7 cellular contexts compared by ENCODE assay signal in genomic region chr9:134024828-134025605, GRCh38. TPM values are rescaled to one million over a fixed set of nuclear protein-coding genes. Genes with fewer than 3 reads are reported as not detected.
DNase-seq lines count a peak whose midpoint lies in the region; ATAC-seq, FAIRE-seq and TF ChIP-seq lines count a peak whose summit lies in the region.

Gene BRD3OS (plus strand): TSS chr9:134025481. CDS start chr9:134026748, 1,267 bp downstream.

- peak within 1 kb of the TSS; percentile 65 to 82 for H3K4me3 ChIP-seq in body of pancreas

- H3K36me3 ChIP-seq in body of pancreas (replicated peaks in 1 of 2; ENCODE audit: insufficient read depth in 1 of 2, low read depth in 2 of 2) = no peaks in the 10 kb centered on the region

- peaks cover 7% of the 10 kb centered on the region for H3K4me1 ChIP-seq in body of pancreas

- peak; percentile 68 for FAIRE-seq in TTC549 (lab: Jason Lieb, UNC)

- 2 to 8% methylated on average over 6 to 34 of the region's 43 CpGs for WGBS in body of pancreas, 2 donors

- peak; percentile 91 for DNase-seq in NCI-H2107 (lab: John Stamatoyannopoulos, UW)
- DNase-seq in body of pancreas = peak; percentile 96 to 98 (median 98)
- DNase-seq in iPS DF 19.7 (ENCODE audit: low read depth, low spot score) = peak; percentile 87
- peak; percentile 97 for DNase-seq in sciatic nerve (ENCODE audit: low spot score)

- peak within 1 kb of the TSS in 2 of 4 donors; percentile 62 to 63 for H3K27ac ChIP-seq in body of pancreas

- peak; percentile 90 for ATAC-seq in GM18511 (IDR thresholded peaks at IDR 0.05; ENCODE audit: unreplicated experiment)
- peak; percentile 89 for ATAC-seq in HG03045 (IDR thresholded peaks at IDR 0.05; ENCODE audit: unreplicated experiment)
- ATAC-seq in body of pancreas = peak; percentile 97
- ATAC-seq in sciatic nerve = peak; percentile 98

- no peaks in the 10 kb centered on the region for H3K27me3 ChIP-seq in body of pancreas

- H3K9me3 ChIP-seq in body of pancreas = no peaks in the 10 kb centered on the region

- intact Hi-C loops in body of pancreas (cut with DNase I) = no loop called here
- intact Hi-C loops in sciatic nerve (cut with DNase I) = loop anchor here (5.0 kb wide), 1 partner anchor 112 kb away; the partner anchor contains the start of gene WDR5

- no peak for TF ChIP-seq CTCF in body of pancreas (IDR thresholded peaks at IDR 0.05)

- TF ChIP-seq POLR2A in body of pancreas (IDR thresholded peaks at IDR 0.05) = no peak

RNA-seq across cellular contexts. Expression of gene BRD3OS, which starts in this region (rescaled TPM):
- total RNA-seq in body of pancreas (1 to 10 TPM; 7.3 to 9.6 TPM), sciatic nerve (16.4 TPM)
